ENCODE assay signal across 1 cellular context in genomic region chr17:82259972-82260961, GRCh38.
TF ChIP-seq lines count a peak whose summit lies in the region.
"Not testable (repeated sequence)": the region's sequence is repeated elsewhere in the genome, so short reads cannot be mapped to it uniquely, and the experiment has no call there.

No MANE protein-coding gene starts in this region.

TF ChIP-seq in K562, 482 proteins besides CTCF, POLR2A, EP300 and RAD21 (continued from another document):
- TF ChIP-seq PBX2 (CRISPR knock-in tag; IDR thresholded peaks at IDR 0.05; ENCODE audit: low read depth) = not testable (repeated sequence)
- TF ChIP-seq PBX2 (tag; conservative IDR thresholded peaks at IDR 0.05; ENCODE audit: low read depth) = peak; percentile 94
